Comparison of ENCODE assay signal across 8 cellular contexts in the genomic region with DNA sequence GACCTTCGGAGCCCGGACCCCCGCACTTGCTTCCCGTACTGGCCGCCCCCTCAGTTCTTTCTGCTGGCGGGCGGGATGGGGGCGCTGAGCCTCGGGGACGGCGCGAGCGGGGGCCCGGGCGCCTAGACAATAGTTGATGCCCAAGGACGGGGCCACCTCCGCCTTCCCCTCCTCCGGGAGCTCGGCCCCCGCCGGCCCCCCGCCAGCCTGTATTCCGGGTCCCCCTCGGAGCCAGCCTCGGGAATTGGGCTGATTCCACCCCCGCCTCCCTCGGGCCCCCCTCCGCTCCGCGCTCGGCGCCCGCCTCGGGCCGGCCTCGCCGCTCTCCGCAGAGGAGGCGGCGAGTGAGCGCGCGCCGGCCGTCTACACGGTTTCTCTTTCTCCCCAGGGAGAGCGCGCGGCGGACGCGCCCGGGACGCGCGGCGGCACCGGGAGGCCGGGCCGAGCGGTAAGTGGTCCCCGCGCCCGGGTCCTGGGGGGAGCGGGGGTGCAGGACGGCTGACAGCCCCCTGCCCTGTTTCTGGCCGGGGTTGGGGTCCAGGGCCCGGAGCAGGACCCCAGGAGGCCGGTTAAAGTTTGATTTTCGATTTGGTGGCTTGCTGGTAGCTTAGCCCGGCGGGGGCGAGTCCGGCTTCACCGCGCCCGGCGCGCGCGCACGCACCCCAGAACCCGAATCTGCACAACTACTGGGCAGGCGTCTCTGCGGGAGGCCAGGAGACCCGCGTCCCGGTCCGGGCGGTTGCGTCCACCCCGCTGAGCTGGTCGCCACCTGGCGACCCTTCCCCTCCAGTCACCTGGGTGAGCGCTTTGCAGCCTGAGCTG. TPM values are rescaled to one million over a fixed set of nuclear protein-coding genes. Genes with fewer than 3 reads are reported as not detected.
A peak's percentile ranks its signal among the peaks of the same experiment; 100 is the strongest.
DNase-seq lines count a peak whose midpoint lies in the region; ATAC-seq and TF ChIP-seq lines count a peak whose summit lies in the region.

No MANE protein-coding gene starts in this region.

- no peaks in the 10 kb centered on the region for H3K27me3 ChIP-seq in right atrium auricular region
- peaks cover 0 to 3% (median 0%) of the 10 kb centered on the region in 3 donors for H3K27me3 ChIP-seq in psoas muscle (ENCODE audit: insufficient read depth in 3 of 3, low read length in 2 of 3)
- H3K27me3 ChIP-seq in vagina = no peaks in the 10 kb centered on the region

- peak in 1 of 2 donors; percentile 20 for TF ChIP-seq POLR2A in vagina (IDR thresholded peaks at IDR 0.05)

- ATAC-seq in GM19324 (IDR thresholded peaks at IDR 0.05; ENCODE audit: low FRiP score, unreplicated experiment) (peak; percentile 36), HG03457 (IDR thresholded peaks at IDR 0.05; ENCODE audit: unreplicated experiment) (peak; percentile 5), psoas muscle (peak; percentile 60 to 84 (median 76))

- H3K9me3 ChIP-seq in right atrium auricular region = no peaks in the 10 kb centered on the region
- H3K9me3 ChIP-seq in psoas muscle = no peaks in the 10 kb centered on the region
- H3K9me3 ChIP-seq in vagina = no peaks in the 10 kb centered on the region

- DNase-seq in C1 segment of cervical spinal cord (lab: John Stamatoyannopoulos, UW) (peak in 13 of 14 donors; percentile 25 to 79 (median 66)), SW480 (ENCODE audit: low spot score) (peak; percentile 71), amygdala (lab: John Stamatoyannopoulos, UW) (peak in 45 of 56 donors; percentile 8 to 80 (median 53)), right atrium auricular region (ENCODE audit: low spot score) (no peak), psoas muscle (peak; percentile 63 to 72), vagina (ENCODE audit: extremely low spot score in 2 of 2) (no peak)

- H3K4me3 ChIP-seq in right atrium auricular region (peak overlapping the region; percentile 65 to 93), psoas muscle (peak overlapping the region; percentile 95), vagina (peak overlapping the region; percentile 85 to 91)

- H3K36me3 ChIP-seq in right atrium auricular region = no peaks in the 10 kb centered on the region
- no peaks in the 10 kb centered on the region for H3K36me3 ChIP-seq in psoas muscle (ENCODE audit: insufficient read depth in 1 of 2, low read depth in 1 of 2)
- H3K36me3 ChIP-seq in vagina = no peaks in the 10 kb centered on the region

- H3K27ac ChIP-seq in right atrium auricular region (peak overlapping the region; percentile 90 to 93), psoas muscle (peak overlapping the region; percentile 82), vagina (peak overlapping the region; percentile 98)

- intact Hi-C loops in psoas muscle (cut with DNase I) = loop anchor here in 1 of 2 donors (10.0 kb wide), 1 partner anchor 424 kb away; no protein-coding TSS in a partner anchor
- intact Hi-C loops in vagina (cut with DNase I) = loop anchor here (5.0 kb wide), 1 partner anchor 431 kb away; no protein-coding TSS in a partner anchor

- H3K4me1 ChIP-seq in right atrium auricular region = peaks cover 0 to 5% of the 10 kb centered on the region in 2 donors
- no peaks in the 10 kb centered on the region for H3K4me1 ChIP-seq in psoas muscle
- peaks cover 16% of the 10 kb centered on the region for H3K4me1 ChIP-seq in vagina

- WGBS in psoas muscle, 3 donors = 0 to 1% (median 0%) methylated on average over 48 to 95 of the region's 95 CpGs

- TF ChIP-seq CTCF in right atrium auricular region (IDR thresholded peaks at IDR 0.05) (no peak), psoas muscle (IDR thresholded peaks at IDR 0.05) (no peak), vagina (IDR thresholded peaks at IDR 0.05) (no peak)

RNA-seq across cellular contexts. Expression of a gene that starts 0.7 kb away (rescaled TPM):
- 1 to 10 TPM; 5.6 to 9.6 TPM for total RNA-seq in right atrium auricular region
- total RNA-seq in psoas muscle = 1 to 10 TPM; 3.1 to 3.9 (median 3.5) TPM
- 1 to 10 TPM in 2 of 3 donors, under 1 TPM in 1; 0.87 to 1.8 (median 1.5) TPM for polyA plus RNA-seq in psoas muscle
- 18.7 TPM for total RNA-seq in vagina

Comparison
In these comparisons a context has a peak if more than half of its experiments do, and no peak if none do; other contexts are left out.
1. DNase-seq: peak in C1 segment of cervical spinal cord (13 of 14), SW480 (single experiment), amygdala (45 of 56) and psoas muscle (2 of 2); none in right atrium auricular region (single experiment) and vagina (0 of 2).
2. ATAC-seq: peak in every context shown above with its lines; median percentile 76 in psoas muscle; 36 in GM19324; 5 in HG03457.
3. Peak in every context shown above with its lines, with median percentiles within 50 percentile points of each other: H3K27ac ChIP-seq and H3K4me3 ChIP-seq.